ENCODE assay signal across 25 cellular contexts in the genomic region with DNA sequence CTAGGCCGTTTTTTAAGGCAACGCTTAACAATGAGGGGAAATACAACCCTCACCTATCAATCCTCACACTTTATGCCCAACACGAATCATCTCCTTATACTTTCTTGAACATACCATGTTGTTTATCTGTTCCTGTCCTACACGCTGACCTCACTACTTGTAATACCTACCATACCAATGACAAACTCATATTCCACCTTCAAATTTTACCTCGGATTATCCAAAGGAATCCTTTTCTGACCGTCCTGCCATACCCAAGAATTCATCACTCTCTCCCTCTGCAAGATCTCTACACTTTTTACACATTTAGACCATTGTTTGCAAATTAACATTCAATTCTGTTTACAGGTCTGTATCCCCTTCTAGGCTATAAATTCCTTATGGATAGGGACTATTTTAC.
DNase-seq lines count a peak whose midpoint lies in the region; ATAC-seq, FAIRE-seq and TF ChIP-seq lines count a peak whose summit lies in the region.
"Had no signal": no experiment of that assay in that cellular context is flagged by ENCODE, and none has a peak within 500 bp of the region (broad histone marks: within the 10 kb centered on the region; RNA-seq: fewer than 3 reads in every experiment).

No MANE protein-coding gene starts in this region.

- H3K27ac ChIP-seq in mammary epithelial cell (ENCODE audit: insufficient read depth, low read depth, low read length), result no peak overlapping the region
- H3K27ac ChIP-seq: BLaER1 had no signal

- ATAC-seq in activated T-cell treated with anti-CD3 and anti-CD28 coated beads, Interleukin-2, amount 50 U/mL, for 4 hours, result no peak
- ATAC-seq: PC-3 had no signal

- no peak overlapping the region for H2AFZ ChIP-seq in mammary epithelial cell (ENCODE audit: low read depth, low read length)

- POLR2A ChIA-PET in MCF 10A (lab: Yijun Ruan, JAX), result interaction anchor here (0.6 to 1.0 kb wide), 2 partner anchors 55 to 88 kb away, joined by 3 read pairs; no protein-coding TSS in a partner anchor
- POLR2A ChIA-PET in activated CD4-positive, alpha-beta memory T cell treated with anti-CD3 and anti-CD28 coated beads for 36 hours (lab: Charles Lee), result no interaction called here

- no peak overlapping the region for H3K9ac ChIP-seq in mammary epithelial cell (ENCODE audit: insufficient read depth, low read length)
- H3K9ac ChIP-seq: BLaER1, SK-N-SH had no signal

- H3K4me1 Mint-ChIP-seq in MCF 10A (ENCODE audit: insufficient read depth, unreplicated experiment) (peaks cover 11% of the 10 kb centered on the region), mesothelial cell of epicardium (peaks cover 39% of the 10 kb centered on the region)
- H3K4me1 Mint-ChIP-seq in activated T-cell treated with anti-CD3 and anti-CD28 coated beads, Interleukin-2, amount 50 U/mL, for 4 hours (ENCODE audit: low read depth), result peaks cover 9% of the 10 kb centered on the region
- H3K4me1 Mint-ChIP-seq in activated CD4-positive, alpha-beta memory T cell treated with anti-CD3 and anti-CD28 coated beads for 36 hours (ENCODE audit: low read depth), result peaks cover 12% of the 10 kb centered on the region

- FAIRE-seq in HTR-8/SVneo (lab: Jason Lieb, UNC), result peak; percentile 54
- FAIRE-seq: GM12892 had no signal

- H3K4me2 ChIP-seq in mammary epithelial cell (ENCODE audit: insufficient read depth, low read depth, low read length), result no peak overlapping the region
- H3K4me2 ChIP-seq: BLaER1, SK-N-SH had no signal

- intact Hi-C loops in MCF 10A (cut with micrococcal nuclease), result no loop called here
- intact Hi-C loops in mammary epithelial cell (cut with micrococcal nuclease), result no loop called here
- intact Hi-C loops in activated CD4-positive, alpha-beta memory T cell treated with anti-CD3 and anti-CD28 coated beads for 36 hours (cut with micrococcal nuclease), result no loop called here

- H3K27me3 ChIP-seq in mammary epithelial cell (ENCODE audit: insufficient read depth, low read length), result no peaks in the 10 kb centered on the region
- H3K27me3 ChIP-seq: BLaER1 had no signal

- no peak for TF ChIP-seq CTCF in MCF 10A (IDR thresholded peaks at IDR 0.05; ENCODE audit: unreplicated experiment)
- TF ChIP-seq CTCF in mammary epithelial cell (conservative IDR thresholded peaks at IDR 0.05 in 1 of 2, IDR thresholded peaks at IDR 0.05 in 1 of 2; ENCODE audit: extremely low read depth in 1 of 2, insufficient read depth in 1 of 2, low read depth in 1 of 2, low read length in 2 of 2), result no peak
- no peak for TF ChIP-seq CTCF in mesothelial cell of epicardium (IDR thresholded peaks at IDR 0.05; ENCODE audit: unreplicated experiment)

- in situ Hi-C loops in mammary epithelial cell (cut with MboI; ENCODE audit: low sequenced_read_pairs in 2 of 2), result no loop called here

- CTCF ChIA-PET in MCF 10A (lab: Yijun Ruan, JAX), result interaction anchor here (0.6 kb wide), 1 partner anchor 730 kb away, joined by 3 read pairs; no protein-coding TSS in a partner anchor
- CTCF ChIA-PET in mammary epithelial cell (lab: Charles Lee; ENCODE audit: low non-redundant PET), result no interaction called here
- CTCF ChIA-PET in activated CD4-positive, alpha-beta memory T cell treated with anti-CD3 and anti-CD28 coated beads for 36 hours (lab: Charles Lee), result interaction anchor here (0.7 kb wide), 1 partner anchor 65 kb away, joined by 5 read pairs; no protein-coding TSS in a partner anchor

- H3K9me3 ChIP-seq in mammary epithelial cell (replicated peaks; ENCODE audit: insufficient read depth, low read length), result no peaks in the 10 kb centered on the region
- H3K9me3 ChIP-seq: SK-N-SH had no signal

- BruUV-seq in MCF 10A (replicated peaks; lab: Mats Ljungman, UMichigan) (no TSS peak), mammary epithelial cell (replicated peaks; lab: Mats Ljungman, UMichigan) (no TSS peak)

- H3K79me2 ChIP-seq in mammary epithelial cell (ENCODE audit: insufficient read depth, low read length), result peaks cover 39% of the 10 kb centered on the region

- no peak overlapping the region for H3K4me3 Mint-ChIP-seq in MCF 10A (ENCODE audit: unreplicated experiment)
- no peak overlapping the region for H3K4me3 Mint-ChIP-seq in mesothelial cell of epicardium
- no peak overlapping the region for H3K4me3 Mint-ChIP-seq in activated T-cell treated with anti-CD3 and anti-CD28 coated beads, Interleukin-2, amount 50 U/mL, for 4 hours
- no peak overlapping the region for H3K4me3 Mint-ChIP-seq in activated CD4-positive, alpha-beta memory T cell treated with anti-CD3 and anti-CD28 coated beads for 36 hours
- H3K4me3 Mint-ChIP-seq: CD4-positive, CD25-positive, alpha-beta regulatory T cell; IgD-negative memory B cell had no signal

- DNase-seq in MCF 10A (ENCODE audit: unreplicated experiment), result no peak
- DNase-seq in mammary epithelial cell, result no peak
- DNase-seq in HTR-8/SVneo (ENCODE audit: insufficient read length, low spot score), result no peak
- no peak for DNase-seq in mesothelial cell of epicardium (ENCODE audit: low spot score in 2 of 2, unreplicated experiment in 2 of 2)
- no peak for DNase-seq in Ammon's horn (ENCODE audit: low spot score)
- no peak for DNase-seq in activated T-cell treated with anti-CD3 and anti-CD28 coated beads, Interleukin-2, amount 50 U/mL, for 4 hours
- no peak for DNase-seq in activated CD4-positive, alpha-beta memory T cell treated with anti-CD3 and anti-CD28 coated beads for 36 hours
- DNase-seq: CD4-positive, CD25-positive, alpha-beta regulatory T cell; DMS 273 treated with DMSO at 0.1 percent for 48 hours; DMS79; GOT3; HCEC 1CT; Karpas-422; NCI-H1092 treated with DMSO at 0.1 percent for 48 hours; NCI-H1436; NCI-H187 treated with DMSO at 0.1 percent for 48 hours; NCI-H446; NCI-H524 treated with DMSO at 0.1 percent for 48 hours; NCI-H774; NK-92 treated with Interleukin-12 subunit alpha and Interleukin-12 subunit beta, amount 100 ng/mL, for 24 hours; PC-3; SK-N-SH had no signal

- peaks cover 3% of the 10 kb centered on the region for H3K9me3 Mint-ChIP-seq in MCF 10A (ENCODE audit: unreplicated experiment)
- H3K9me3 Mint-ChIP-seq in mesothelial cell of epicardium, result peaks cover 2% of the 10 kb centered on the region
- H3K9me3 Mint-ChIP-seq in activated T-cell treated with anti-CD3 and anti-CD28 coated beads, Interleukin-2, amount 50 U/mL, for 4 hours, result no peaks in the 10 kb centered on the region
- no peaks in the 10 kb centered on the region for H3K9me3 Mint-ChIP-seq in activated CD4-positive, alpha-beta memory T cell treated with anti-CD3 and anti-CD28 coated beads for 36 hours

- H4K20me1 ChIP-seq in mammary epithelial cell (ENCODE audit: insufficient read depth, low read length), result no peaks in the 10 kb centered on the region

- no peaks in the 10 kb centered on the region for H3K27me3 Mint-ChIP-seq in MCF 10A (ENCODE audit: insufficient read depth, unreplicated experiment)
- no peaks in the 10 kb centered on the region for H3K27me3 Mint-ChIP-seq in mesothelial cell of epicardium (ENCODE audit: low read depth)
- no peaks in the 10 kb centered on the region for H3K27me3 Mint-ChIP-seq in activated T-cell treated with anti-CD3 and anti-CD28 coated beads, Interleukin-2, amount 50 U/mL, for 4 hours (ENCODE audit: low read depth)
- no peaks in the 10 kb centered on the region for H3K27me3 Mint-ChIP-seq in activated CD4-positive, alpha-beta memory T cell treated with anti-CD3 and anti-CD28 coated beads for 36 hours
- H3K27me3 Mint-ChIP-seq: CD4-positive, CD25-positive, alpha-beta regulatory T cell; IgD-negative memory B cell had no signal

- H3K27ac Mint-ChIP-seq in MCF 10A (ENCODE audit: low read depth, unreplicated experiment) (peak overlapping the region; percentile 6), mesothelial cell of epicardium (peak overlapping the region; percentile 19)
- no peak overlapping the region for H3K27ac Mint-ChIP-seq in activated CD4-positive, alpha-beta memory T cell treated with anti-CD3 and anti-CD28 coated beads for 36 hours
- H3K27ac Mint-ChIP-seq: IgD-negative memory B cell had no signal

- dilution Hi-C loops in mammary epithelial cell (cut with HindIII; ENCODE audit: low sequenced_read_pairs), result no loop called here

- 96% methylated on average over 6 of the region's 6 CpGs for WGBS in mammary epithelial cell (ENCODE audit: low coverage, missing lambda C conversion rate)

- H3K36me3 Mint-ChIP-seq in MCF 10A (ENCODE audit: insufficient read depth, unreplicated experiment), result peaks cover 3% of the 10 kb centered on the region
- peaks cover 8% of the 10 kb centered on the region for H3K36me3 Mint-ChIP-seq in mesothelial cell of epicardium
- H3K36me3 Mint-ChIP-seq in activated T-cell treated with anti-CD3 and anti-CD28 coated beads, Interleukin-2, amount 50 U/mL, for 4 hours (ENCODE audit: insufficient read depth), result peaks cover 9% of the 10 kb centered on the region
- H3K36me3 Mint-ChIP-seq in activated CD4-positive, alpha-beta memory T cell treated with anti-CD3 and anti-CD28 coated beads for 36 hours, result peaks cover 4% of the 10 kb centered on the region

- H3K4me1 ChIP-seq in mammary epithelial cell (ENCODE audit: insufficient read depth, low read length), result peaks cover 2% of the 10 kb centered on the region
- H3K4me1 ChIP-seq: BLaER1 had no signal

- H3K36me3 ChIP-seq in mammary epithelial cell (ENCODE audit: insufficient read depth, low read length), result no peaks in the 10 kb centered on the region

- H3K4me3 ChIP-seq in mammary epithelial cell (replicated peaks in 1 of 3; ENCODE audit: insufficient read depth in 1 of 3, low read depth in 2 of 3, low read length in 3 of 3), result no peak overlapping the region
- H3K4me3 ChIP-seq: BLaER1 had no signal
